8 cellular contexts compared by ENCODE assay signal in the genomic region with DNA sequence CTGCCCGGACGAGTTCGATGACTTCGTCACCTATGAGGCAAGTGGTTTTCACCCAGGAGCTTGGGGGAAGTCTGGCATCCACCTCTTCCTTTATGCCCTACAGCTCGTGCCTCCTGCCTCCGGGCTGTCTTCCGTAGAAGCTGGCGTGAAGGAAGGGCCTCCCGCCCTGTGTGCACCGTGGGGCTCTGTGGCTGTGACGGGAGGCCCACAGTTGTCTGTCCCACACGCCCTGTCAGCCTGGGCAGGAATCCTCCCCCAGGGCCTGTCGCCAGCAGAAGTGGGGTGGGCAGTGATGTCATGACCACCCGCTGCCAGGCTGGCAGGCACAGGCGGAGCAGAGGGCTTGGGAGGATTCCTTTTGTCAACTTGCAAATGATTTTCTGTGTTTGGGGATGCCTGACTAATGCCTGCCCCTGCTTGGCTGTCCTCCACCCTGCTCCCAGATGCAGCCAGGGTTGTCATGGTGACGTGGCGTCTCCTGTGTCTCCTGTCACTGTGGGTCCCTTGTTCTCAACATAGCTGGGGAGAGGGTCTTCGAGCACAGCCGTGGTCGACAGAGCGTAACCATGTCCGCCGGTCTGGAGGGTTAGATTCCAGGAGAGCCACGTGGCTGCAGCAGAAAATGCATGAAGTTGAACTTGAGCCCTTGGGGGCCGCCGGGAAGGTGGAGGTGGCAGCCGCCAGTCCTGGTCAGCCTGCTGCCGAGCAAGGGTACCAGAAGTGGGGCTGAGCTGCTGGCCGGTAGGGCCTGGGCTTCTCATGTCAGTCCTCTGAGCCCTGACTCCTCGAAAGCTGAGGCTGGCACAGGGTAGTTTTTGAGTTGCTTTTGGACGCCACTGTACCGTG. TPM values are rescaled to one million over a fixed set of nuclear protein-coding genes. Genes with fewer than 3 reads are reported as not detected.
DNase-seq lines count a peak whose midpoint lies in the region; ATAC-seq, FAIRE-seq and TF ChIP-seq lines count a peak whose summit lies in the region.
"Had no signal": no experiment of that assay in that cellular context is flagged by ENCODE, and none has a peak within 500 bp of the region (broad histone marks: within the 10 kb centered on the region; RNA-seq: fewer than 3 reads in every experiment).

No MANE protein-coding gene starts in this region.

- TF ChIP-seq CTCF in astrocyte of the spinal cord (IDR thresholded peaks at IDR 0.05; ENCODE audit: low read depth, low read length) (no peak), sigmoid colon (IDR thresholded peaks at IDR 0.05) (no peak)

- WGBS in sigmoid colon, 2 donors: 91 to 92% methylated on average over 32 of the region's 32 CpGs

- H3K4me1 ChIP-seq in sigmoid colon: peaks cover 0 to 13% (median 12%) of the 10 kb centered on the region in 4 donors

- no peak for TF ChIP-seq EP300 in sigmoid colon (IDR thresholded peaks at IDR 0.05)

- no peaks in the 10 kb centered on the region for H3K9me3 ChIP-seq in sigmoid colon
- H3K9me3 ChIP-seq: ovary had no signal

- H3K27me3 ChIP-seq in sigmoid colon: no peaks in the 10 kb centered on the region
- H3K27me3 ChIP-seq: ovary had no signal

- in situ Hi-C loops in astrocyte of the spinal cord (cut with HindIII; ENCODE audit: low sequenced_read_pairs): no loop called here

- TF ChIP-seq POLR2A in H54 (IDR thresholded peaks at IDR 0.05; ENCODE audit: low read depth, low read length) (0 out of 2 replicates have a peak, but pooled peaks have one; percentile 20), sigmoid colon (IDR thresholded peaks at IDR 0.05) (no peak)

- peak; percentile 77 for FAIRE-seq in H54 (lab: Jason Lieb, UNC)

- H3K36me3 ChIP-seq in sigmoid colon: peaks cover 0 to 16% (median 0%) of the 10 kb centered on the region in 4 donors
- H3K36me3 ChIP-seq: ovary had no signal

- intact Hi-C loops in sigmoid colon (cut with DNase I): loop anchor here (5.0 kb wide), 1 partner anchor 44 kb away; the partner anchor contains the start of gene RAB11FIP3

- H3K27ac ChIP-seq in sigmoid colon: peak overlapping the region; percentile 1 to 60 (median 44)
- H3K27ac ChIP-seq: ovary had no signal

- peak; percentile 95 for DNase-seq in H54 (ENCODE audit: insufficient read length, low spot score)
- peak; percentile 63 for DNase-seq in astrocyte of the spinal cord (ENCODE audit: low read depth, low spot score)
- peak; percentile 71 for DNase-seq in iPS DF 19.7 (ENCODE audit: low read depth, low spot score)
- DNase-seq in sigmoid colon: peak; percentile 72
- no peak for DNase-seq in NCI-H1417 (lab: John Stamatoyannopoulos, UW)
- DNase-seq: ovary had no signal

- H3K4me3 ChIP-seq in astrocyte of the spinal cord (ENCODE audit: low read depth, low read length): no peak overlapping the region
- no peak overlapping the region for H3K4me3 ChIP-seq in sigmoid colon
- H3K4me3 ChIP-seq: ovary had no signal

- no peak for ATAC-seq in GM19023 (IDR thresholded peaks at IDR 0.05; ENCODE audit: unreplicated experiment)
- no peak for ATAC-seq in GM18868 (IDR thresholded peaks at IDR 0.05; ENCODE audit: unreplicated experiment)

RNA-seq across cellular contexts. Expression of gene RAB11FIP3, which starts 46.1 kb away (rescaled TPM):
- total RNA-seq in sigmoid colon: 10 to 100 TPM; 20.0 to 44.9 (median 28.9) TPM
- 10 to 100 TPM; 10.6 to 24.1 (median 13.2) TPM for polyA plus RNA-seq in sigmoid colon

RNA-seq across cellular contexts. Expression of gene CAPN15, which starts 55.9 kb away (rescaled TPM):
- 10 to 100 TPM; 10.3 to 24.4 (median 16.9) TPM for total RNA-seq in sigmoid colon
- polyA plus RNA-seq in sigmoid colon: 10 to 100 TPM; 35.4 to 85.8 (median 60.1) TPM

Comparison
In these comparisons a context has a peak if more than half of its experiments do, and no peak if none do; other contexts are left out.
1. DNase-seq: peak in H54 (single experiment), astrocyte of the spinal cord (single experiment), iPS DF 19.7 (single experiment) and sigmoid colon (single experiment); none in NCI-H1417 (0 of 3).